ENCODE assay signal across 15 cellular contexts in the genomic region with DNA sequence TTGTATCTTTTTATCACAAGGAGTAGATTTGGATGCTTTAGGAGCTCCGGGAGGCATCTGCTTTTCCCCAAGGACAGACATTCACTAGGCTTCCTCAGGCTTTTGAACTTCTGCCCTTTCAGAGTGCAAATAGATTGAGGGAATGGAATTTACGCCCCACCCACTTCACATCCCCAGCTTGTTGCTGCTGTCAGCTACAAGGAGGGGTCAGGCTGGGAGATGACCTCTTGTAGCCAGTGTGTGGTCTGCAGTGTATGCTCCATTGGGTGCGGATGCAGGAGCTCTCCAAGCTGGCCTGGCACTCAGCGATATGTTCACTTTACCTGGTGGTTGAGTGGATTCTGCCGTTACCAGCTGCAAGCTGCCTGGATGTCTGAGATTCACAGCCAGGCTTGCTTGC.
A peak's percentile ranks its signal among the peaks of the same experiment; 100 is the strongest.
DNase-seq lines count a peak whose midpoint lies in the region; ATAC-seq and TF ChIP-seq lines count a peak whose summit lies in the region.
"Had no signal": no experiment of that assay in that cellular context is flagged by ENCODE, and none has a peak within 500 bp of the region (broad histone marks: within the 10 kb centered on the region; RNA-seq: fewer than 3 reads in every experiment).

No MANE protein-coding gene starts in this region.

- peaks cover 32% of the 10 kb centered on the region for H3K4me1 Mint-ChIP-seq in nephron progenitor cell

- TF ChIP-seq CTCF in nephron progenitor cell (IDR thresholded peaks at IDR 0.05), result no peak

- no peaks in the 10 kb centered on the region for H3K36me3 Mint-ChIP-seq in nephron progenitor cell (ENCODE audit: low read depth)

- ATAC-seq in HG03457 (IDR thresholded peaks at IDR 0.05; ENCODE audit: unreplicated experiment) (no peak), HG02623 (IDR thresholded peaks at IDR 0.05; ENCODE audit: unreplicated experiment) (no peak)
- ATAC-seq: body of pancreas had no signal

- H3K27me3 Mint-ChIP-seq in nephron progenitor cell (ENCODE audit: low read depth, poor library complexity), result peaks cover 29% of the 10 kb centered on the region

- no peaks in the 10 kb centered on the region for H3K9me3 Mint-ChIP-seq in nephron progenitor cell

- no peak overlapping the region for H3K4me3 Mint-ChIP-seq in nephron progenitor cell
- H3K4me3 Mint-ChIP-seq: B cell had no signal

- DNase-seq in DMS79 treated with DMSO at 0.1 percent for 48 hours (lab: John Stamatoyannopoulos, UW) (peak; percentile 55), NCI-H69 (lab: John Stamatoyannopoulos, UW) (peak; percentile 79), glomerular visceral epithelial cell (ENCODE audit: extremely low spot score) (peak; percentile 38), nephron progenitor cell (peak; percentile 67), OCI-M1 (lab: John Stamatoyannopoulos, UW) (no peak), pons (ENCODE audit: low spot score) (no peak)
- DNase-seq: activated gamma-delta T cell treated with Interleukin-2 at 50 U/mL for 16 hours; body of pancreas; effector CD8-positive, alpha-beta T cell; foreskin fibroblast; NCI-H2171; stimulated activated CD4-positive, alpha-beta T cell treated with anti-CD3 and anti-CD28 coated beads, Interleukin-2, amount 100 ng/mL, for 24 hours had no signal

- H3K27ac Mint-ChIP-seq in nephron progenitor cell, result no peak overlapping the region
- H3K27ac Mint-ChIP-seq: B cell had no signal

Comparison
In these comparisons a context has a peak if more than half of its experiments do, and no peak if none do; other contexts are left out.
1. DNase-seq: peak in DMS79 treated with DMSO at 0.1 percent for 48 hours (single experiment), NCI-H69 (single experiment), glomerular visceral epithelial cell (single experiment) and nephron progenitor cell (single experiment); none in OCI-M1 (single experiment) and pons (single experiment).